Comparison of ENCODE assay signal across 16 cellular contexts in genomic region chr3:138778643-138779042, GRCh38. TPM values are rescaled to one million over a fixed set of nuclear protein-coding genes. Genes with fewer than 3 reads are reported as not detected.
DNase-seq lines count a peak whose midpoint lies in the region; ATAC-seq and TF ChIP-seq lines count a peak whose summit lies in the region.
"Had no signal": no experiment of that assay in that cellular context is flagged by ENCODE, and none has a peak within 500 bp of the region (broad histone marks: within the 10 kb centered on the region; RNA-seq: fewer than 3 reads in every experiment).

No MANE protein-coding gene starts in this region.

- ATAC-seq in activated naive CD8-positive, alpha-beta T cell treated with anti-CD3 and anti-CD28 coated beads, Interleukin-2, amount 10 ng/mL, durations not matched to agents 7 days and 5 days (ENCODE audit: low read depth), result no peak
- ATAC-seq in naive thymus-derived CD4-positive, alpha-beta T cell, result no peak
- ATAC-seq in HG03378 (IDR thresholded peaks at IDR 0.05; ENCODE audit: unreplicated experiment), result no peak
- ATAC-seq: HCT116 had no signal

- intact Hi-C loops in naive thymus-derived CD4-positive, alpha-beta T cell (cut with micrococcal nuclease), result no loop called here

- no peak overlapping the region for H3K27ac ChIP-seq in CD8-positive, alpha-beta memory T cell (ENCODE audit: low read depth, low read length)
- no peak overlapping the region for H3K27ac ChIP-seq in naive thymus-derived CD4-positive, alpha-beta T cell (ENCODE audit: low read depth, low read length)
- H3K27ac ChIP-seq in endodermal cell (ENCODE audit: low read depth, low read length), result no peak overlapping the region
- H3K27ac ChIP-seq: BLaER1 had no signal

- no peaks in the 10 kb centered on the region for H3K9me3 ChIP-seq in CD8-positive, alpha-beta memory T cell (ENCODE audit: low read length)
- no peaks in the 10 kb centered on the region for H3K9me3 ChIP-seq in naive thymus-derived CD4-positive, alpha-beta T cell (ENCODE audit: control insufficient read depth in 2 of 3, low read length in 3 of 3)
- peaks cover 5% of the 10 kb centered on the region for H3K9me3 ChIP-seq in endodermal cell (ENCODE audit: control insufficient read depth, low read length)
- H3K9me3 ChIP-seq: BLaER1 had no signal

- POLR2A ChIA-PET in activated naive CD8-positive, alpha-beta T cell treated with anti-CD3 and anti-CD28 coated beads, Interleukin-2, amount 10 ng/mL, durations not matched to agents 7 days and 5 days (lab: Charles Lee), result no interaction called here
- POLR2A ChIA-PET in CD8-positive, alpha-beta memory T cell (lab: Charles Lee), result no interaction called here
- POLR2A ChIA-PET in naive thymus-derived CD4-positive, alpha-beta T cell (lab: Charles Lee), result no interaction called here

- no peak overlapping the region for H3K4me3 Mint-ChIP-seq in activated naive CD8-positive, alpha-beta T cell treated with anti-CD3 and anti-CD28 coated beads, Interleukin-2, amount 10 ng/mL, durations not matched to agents 7 days and 5 days
- H3K4me3 Mint-ChIP-seq in activated naive CD8-positive, alpha-beta T cell treated with anti-CD3 and anti-CD28 coated beads for 36 hours, result no peak overlapping the region
- peak overlapping the region in 1 of 7 donors; percentile 74 for H3K4me3 Mint-ChIP-seq in CD8-positive, alpha-beta memory T cell
- no peak overlapping the region for H3K4me3 Mint-ChIP-seq in naive thymus-derived CD4-positive, alpha-beta T cell
- no peak overlapping the region for H3K4me3 Mint-ChIP-seq in endodermal cell
- H3K4me3 Mint-ChIP-seq: HFFc6 had no signal

- H3K4me3 ChIP-seq in CD8-positive, alpha-beta memory T cell (ENCODE audit: low read length), result no peak overlapping the region
- no peak overlapping the region for H3K4me3 ChIP-seq in naive thymus-derived CD4-positive, alpha-beta T cell (ENCODE audit: low read length)
- no peak overlapping the region for H3K4me3 ChIP-seq in endodermal cell (ENCODE audit: low read length)
- H3K4me3 ChIP-seq: BLaER1 had no signal

- H3K4me1 Mint-ChIP-seq in activated naive CD8-positive, alpha-beta T cell treated with anti-CD3 and anti-CD28 coated beads, Interleukin-2, amount 10 ng/mL, durations not matched to agents 7 days and 5 days, result peaks cover 26% of the 10 kb centered on the region
- H3K4me1 Mint-ChIP-seq in activated naive CD8-positive, alpha-beta T cell treated with anti-CD3 and anti-CD28 coated beads for 36 hours, result peaks cover 30% of the 10 kb centered on the region
- peaks cover 22 to 65% (median 43%) of the 10 kb centered on the region in 3 donors for H3K4me1 Mint-ChIP-seq in CD8-positive, alpha-beta memory T cell
- H3K4me1 Mint-ChIP-seq in naive thymus-derived CD4-positive, alpha-beta T cell, result peaks cover 20 to 68% (median 58%) of the 10 kb centered on the region in 7 donors
- H3K4me1 Mint-ChIP-seq in endodermal cell, result peaks cover 16% of the 10 kb centered on the region

- DNase-seq in activated naive CD8-positive, alpha-beta T cell treated with anti-CD3 and anti-CD28 coated beads, Interleukin-2, amount 10 ng/mL, durations not matched to agents 7 days and 5 days, result no peak
- no peak for DNase-seq in activated naive CD8-positive, alpha-beta T cell treated with anti-CD3 and anti-CD28 coated beads for 36 hours
- no peak for DNase-seq in CD8-positive, alpha-beta memory T cell
- DNase-seq in naive thymus-derived CD4-positive, alpha-beta T cell, result no peak
- DNase-seq in endodermal cell, result no peak
- DNase-seq in DMS53 treated with DMSO at 0.1 percent for 48 hours (lab: John Stamatoyannopoulos, UW; ENCODE audit: unreplicated experiment), result no peak
- DNase-seq: 8988T, DMS153, DMS79 treated with DMSO at 0.1 percent for 48 hours, GF-D8, GOT3, H7, HFFc6 had no signal

- H3K27me3 ChIP-seq in CD8-positive, alpha-beta memory T cell (ENCODE audit: insufficient read depth, low read length, poor library complexity, severe bottlenecking), result no peaks in the 10 kb centered on the region
- no peaks in the 10 kb centered on the region for H3K27me3 ChIP-seq in naive thymus-derived CD4-positive, alpha-beta T cell (ENCODE audit: control insufficient read depth in 2 of 2, insufficient read depth in 2 of 2, low read length in 2 of 2)
- no peaks in the 10 kb centered on the region for H3K27me3 ChIP-seq in endodermal cell (ENCODE audit: control insufficient read depth, insufficient read depth, low read length, poor library complexity, severe bottlenecking)
- H3K27me3 ChIP-seq: BLaER1 had no signal

- H3K27ac Mint-ChIP-seq in activated naive CD8-positive, alpha-beta T cell treated with anti-CD3 and anti-CD28 coated beads, Interleukin-2, amount 10 ng/mL, durations not matched to agents 7 days and 5 days, result peak overlapping the region; percentile 28
- H3K27ac Mint-ChIP-seq in activated naive CD8-positive, alpha-beta T cell treated with anti-CD3 and anti-CD28 coated beads for 36 hours, result no peak overlapping the region
- H3K27ac Mint-ChIP-seq in CD8-positive, alpha-beta memory T cell, result peak overlapping the region in 5 of 8 donors; percentile 12 to 75 (median 29)
- peak overlapping the region in 6 of 9 donors; percentile 15 to 59 (median 40) for H3K27ac Mint-ChIP-seq in naive thymus-derived CD4-positive, alpha-beta T cell
- H3K27ac Mint-ChIP-seq in endodermal cell, result no peak overlapping the region
- H3K27ac Mint-ChIP-seq: HFFc6 had no signal

- H3K36me3 ChIP-seq in CD8-positive, alpha-beta memory T cell (ENCODE audit: insufficient read depth, low read length), result no peaks in the 10 kb centered on the region
- H3K36me3 ChIP-seq in naive thymus-derived CD4-positive, alpha-beta T cell (ENCODE audit: control insufficient read depth in 2 of 3, insufficient read depth in 3 of 3, low read length in 3 of 3), result no peaks in the 10 kb centered on the region
- H3K36me3 ChIP-seq in endodermal cell (ENCODE audit: control insufficient read depth, insufficient read depth, low read length), result peaks cover 65% of the 10 kb centered on the region

- WGBS in endodermal cell (ENCODE audit: insufficient coverage in 1 of 2, insufficient read length in 1 of 2), 2 experiments, result 100% methylated on average over 1 to 2 of the region's 2 CpGs

- peaks cover 23% of the 10 kb centered on the region for H3K4me1 ChIP-seq in CD8-positive, alpha-beta memory T cell (ENCODE audit: insufficient read depth, low read length)
- H3K4me1 ChIP-seq in naive thymus-derived CD4-positive, alpha-beta T cell (ENCODE audit: control insufficient read depth in 2 of 2, insufficient read depth in 2 of 2, low read length in 2 of 2), result peaks cover 10 to 15% of the 10 kb centered on the region in 2 donors
- H3K4me1 ChIP-seq in endodermal cell (ENCODE audit: control insufficient read depth, insufficient read depth, low read length), result no peaks in the 10 kb centered on the region

- H3K36me3 Mint-ChIP-seq in activated naive CD8-positive, alpha-beta T cell treated with anti-CD3 and anti-CD28 coated beads, Interleukin-2, amount 10 ng/mL, durations not matched to agents 7 days and 5 days, result peaks cover 10% of the 10 kb centered on the region
- peaks cover 17% of the 10 kb centered on the region for H3K36me3 Mint-ChIP-seq in activated naive CD8-positive, alpha-beta T cell treated with anti-CD3 and anti-CD28 coated beads for 36 hours
- peaks cover 0 to 10% (median 0%) of the 10 kb centered on the region in 3 donors for H3K36me3 Mint-ChIP-seq in CD8-positive, alpha-beta memory T cell
- H3K36me3 Mint-ChIP-seq in naive thymus-derived CD4-positive, alpha-beta T cell, result peaks cover 0 to 23% (median 20%) of the 10 kb centered on the region in 5 donors
- H3K36me3 Mint-ChIP-seq in endodermal cell (ENCODE audit: low read depth), result peaks cover 38% of the 10 kb centered on the region

- no peaks in the 10 kb centered on the region for H3K27me3 Mint-ChIP-seq in activated naive CD8-positive, alpha-beta T cell treated with anti-CD3 and anti-CD28 coated beads, Interleukin-2, amount 10 ng/mL, durations not matched to agents 7 days and 5 days
- no peaks in the 10 kb centered on the region for H3K27me3 Mint-ChIP-seq in activated naive CD8-positive, alpha-beta T cell treated with anti-CD3 and anti-CD28 coated beads for 36 hours
- H3K27me3 Mint-ChIP-seq in CD8-positive, alpha-beta memory T cell, result no peaks in the 10 kb centered on the region
- H3K27me3 Mint-ChIP-seq in naive thymus-derived CD4-positive, alpha-beta T cell, result no peaks in the 10 kb centered on the region
- H3K27me3 Mint-ChIP-seq in endodermal cell (ENCODE audit: insufficient read depth), result no peaks in the 10 kb centered on the region

- CTCF ChIA-PET in CD8-positive, alpha-beta memory T cell (lab: Charles Lee), result interaction anchor here (3.6 kb wide), 1 partner anchor 137 kb away, joined by 18 read pairs; no protein-coding TSS in a partner anchor
- CTCF ChIA-PET in naive thymus-derived CD4-positive, alpha-beta T cell (lab: Charles Lee), result no interaction called here

- no peak overlapping the region for H3K9ac ChIP-seq in endodermal cell (ENCODE audit: extremely low read depth, low read length, poor library complexity, severe bottlenecking)
- H3K9ac ChIP-seq: BLaER1 had no signal

- peaks cover 4% of the 10 kb centered on the region for H3K9me3 Mint-ChIP-seq in activated naive CD8-positive, alpha-beta T cell treated with anti-CD3 and anti-CD28 coated beads, Interleukin-2, amount 10 ng/mL, durations not matched to agents 7 days and 5 days
- no peaks in the 10 kb centered on the region for H3K9me3 Mint-ChIP-seq in activated naive CD8-positive, alpha-beta T cell treated with anti-CD3 and anti-CD28 coated beads for 36 hours
- H3K9me3 Mint-ChIP-seq in CD8-positive, alpha-beta memory T cell, result no peaks in the 10 kb centered on the region
- no peaks in the 10 kb centered on the region for H3K9me3 Mint-ChIP-seq in naive thymus-derived CD4-positive, alpha-beta T cell
- peaks cover 4% of the 10 kb centered on the region for H3K9me3 Mint-ChIP-seq in endodermal cell
- H3K9me3 Mint-ChIP-seq: HFFc6 had no signal

- TF ChIP-seq CTCF in endodermal cell (conservative IDR thresholded peaks at IDR 0.05), result no peak

RNA-seq across cellular contexts. Expression of gene PIK3CB, which starts 56.1 kb away (rescaled TPM):
- 10 to 100 TPM; 14.3 to 17.6 TPM for total RNA-seq in activated naive CD8-positive, alpha-beta T cell treated with anti-CD3 and anti-CD28 coated beads, Interleukin-2, amount 10 ng/mL, durations not matched to agents 7 days and 5 days
- 10 to 100 TPM; 17.4 to 20.5 TPM for total RNA-seq in activated naive CD8-positive, alpha-beta T cell treated with anti-CD3 and anti-CD28 coated beads for 36 hours
- total RNA-seq in CD8-positive, alpha-beta memory T cell, result 10 to 100 TPM; 17.3 to 17.6 TPM
- polyA plus RNA-seq in CD8-positive, alpha-beta memory T cell, result 17.1 TPM
- total RNA-seq in naive thymus-derived CD4-positive, alpha-beta T cell, result 10 to 100 TPM; 22.2 to 46.9 (median 38.3) TPM
- polyA plus RNA-seq in naive thymus-derived CD4-positive, alpha-beta T cell, result 10 to 100 TPM; 19.6 to 26.6 TPM
- 10 to 100 TPM; 51.4 to 53.0 TPM for total RNA-seq in endodermal cell
- polyA plus RNA-seq in endodermal cell (2013, experiment 1 of 2), result 22.5 TPM
- polyA plus RNA-seq in endodermal cell (2013, experiment 2 of 2), result 23.9 TPM

Comparison
In these comparisons a context has a peak if more than half of its experiments do, and no peak if none do; other contexts are left out.
1. H3K27ac Mint-ChIP-seq: peak in activated naive CD8-positive, alpha-beta T cell treated with anti-CD3 and anti-CD28 coated beads, Interleukin-2, amount 10 ng/mL, durations not matched to agents 7 days and 5 days (single experiment), CD8-positive, alpha-beta memory T cell (5 of 8) and naive thymus-derived CD4-positive, alpha-beta T cell (6 of 9); none in activated naive CD8-positive, alpha-beta T cell treated with anti-CD3 and anti-CD28 coated beads for 36 hours (single experiment) and endodermal cell (single experiment).